In genomic region chr19:34096020-34096915, GRCh38 we compare ENCODE assay signal across 8 cellular contexts.
A peak's percentile ranks its signal among the peaks of the same experiment; 100 is the strongest.
DNase-seq lines count a peak whose midpoint lies in the region; ATAC-seq, FAIRE-seq and TF ChIP-seq lines count a peak whose summit lies in the region.

No MANE protein-coding gene starts in this region.

- TF ChIP-seq POLR2A in endothelial cell of umbilical vein (IDR thresholded peaks at IDR 0.05; ENCODE audit: low read depth, low read length): no peak

- intact Hi-C loops in endothelial cell of umbilical vein (cut with micrococcal nuclease) (loop anchor here (1.0 kb wide), 4 partner anchors 49 to 318 kb away; no protein-coding TSS in a partner anchor), mucosa of descending colon (cut with DNase I, micrococcal nuclease) (loop anchor here in 1 of 2 donors (5.0 kb wide), 1 partner anchor 319 kb away; no protein-coding TSS in a partner anchor), aorta (cut with DNase I) (loop anchor here (1.0 to 2.0 kb wide), 2 partner anchors 317 to 318 kb away; no protein-coding TSS in a partner anchor)

- no peaks in the 10 kb centered on the region for H3K9me3 ChIP-seq in DND-41 (ENCODE audit: insufficient read depth, low read length, severe bottlenecking)
- no peaks in the 10 kb centered on the region for H3K9me3 ChIP-seq in endothelial cell of umbilical vein (replicated peaks; ENCODE audit: control insufficient read depth, insufficient read depth, low read length)
- H3K9me3 ChIP-seq in mucosa of descending colon: no peaks in the 10 kb centered on the region
- no peaks in the 10 kb centered on the region for H3K9me3 ChIP-seq in aorta (ENCODE audit: control insufficient read depth, low read length)

- H3K4me2 ChIP-seq in DND-41 (ENCODE audit: insufficient read depth, low read length) (no peak overlapping the region), endothelial cell of umbilical vein (ENCODE audit: insufficient read depth, low read length) (no peak overlapping the region)

- no peaks in the 10 kb centered on the region for H3K36me3 Mint-ChIP-seq in activated naive CD8-positive, alpha-beta T cell treated with anti-CD3 and anti-CD28 coated beads for 36 hours

- H3K9me1 ChIP-seq in endothelial cell of umbilical vein (replicated peaks; ENCODE audit: control insufficient read depth, extremely low read depth, insufficient read depth, low read length): no peaks in the 10 kb centered on the region

- ATAC-seq in DND-41 (ENCODE audit: insufficient read depth, low read depth) (no peak), mucosa of descending colon (no peak), aorta (ENCODE audit: low FRiP score) (no peak)

- no peaks in the 10 kb centered on the region for H3K4me1 Mint-ChIP-seq in activated naive CD8-positive, alpha-beta T cell treated with anti-CD3 and anti-CD28 coated beads for 36 hours

- peak; percentile 66 for TF ChIP-seq CTCF in DND-41 (IDR thresholded peaks at IDR 0.05; ENCODE audit: borderline replicate concordance, extremely low read depth, low read length, poor library complexity, severe bottlenecking)
- peak; percentile 73 for TF ChIP-seq CTCF in LNCaP clone FGC (IDR thresholded peaks at IDR 0.05; ENCODE audit: control insufficient read depth, extremely low read depth, insufficient read depth)
- TF ChIP-seq CTCF in endothelial cell of umbilical vein (IDR thresholded peaks at IDR 0.05; ENCODE audit: extremely low read depth in 1 of 2, insufficient read depth in 1 of 2, low read depth in 1 of 2, low read length in 2 of 2): peak; percentile 33 to 47
- TF ChIP-seq CTCF in mucosa of descending colon (IDR thresholded peaks at IDR 0.05): peak; percentile 27

- no peaks in the 10 kb centered on the region for H3K4me1 ChIP-seq in DND-41 (ENCODE audit: insufficient read depth, low read length)
- H3K4me1 ChIP-seq in endothelial cell of umbilical vein (ENCODE audit: control insufficient read depth, extremely low read depth, insufficient read depth, low read length): no peaks in the 10 kb centered on the region
- no peaks in the 10 kb centered on the region for H3K4me1 ChIP-seq in mucosa of descending colon (ENCODE audit: low read depth)
- H3K4me1 ChIP-seq in aorta (ENCODE audit: control insufficient read depth in 1 of 2, insufficient read depth in 2 of 2, low read length in 2 of 2): no peaks in the 10 kb centered on the region

- no peaks in the 10 kb centered on the region for H4K20me1 ChIP-seq in DND-41 (ENCODE audit: insufficient read depth, low read length)
- H4K20me1 ChIP-seq in endothelial cell of umbilical vein (replicated peaks; ENCODE audit: control insufficient read depth, extremely low read depth, insufficient read depth, low read length): no peaks in the 10 kb centered on the region

- H3K27ac ChIP-seq in DND-41 (ENCODE audit: low read length) (no peak overlapping the region), endothelial cell of umbilical vein (ENCODE audit: insufficient read depth, low read depth, low read length) (no peak overlapping the region), aorta (ENCODE audit: low read depth in 1 of 2, low read length in 2 of 2) (no peak overlapping the region)

- H3K27me3 ChIP-seq in DND-41 (ENCODE audit: insufficient read depth, low read length, poor library complexity) (peaks cover 4% of the 10 kb centered on the region), endothelial cell of umbilical vein (ENCODE audit: control insufficient read depth in 2 of 2, insufficient read depth in 2 of 2, low read length in 2 of 2) (peaks cover 0 to 4% of the 10 kb centered on the region in 2 experiments), aorta (ENCODE audit: control insufficient read depth in 1 of 2, insufficient read depth in 2 of 2, low read length in 1 of 2) (no peaks in the 10 kb centered on the region)

- H3K4me3 ChIP-seq in DND-41 (ENCODE audit: low read depth in 1 of 2, low read length in 2 of 2) (no peak overlapping the region), LNCaP clone FGC (ENCODE audit: low read depth, low read length) (no peak overlapping the region), endothelial cell of umbilical vein (replicated peaks in 1 of 3; ENCODE audit: insufficient read depth in 1 of 3, low read depth in 1 of 3, low read length in 3 of 3) (no peak overlapping the region), mucosa of descending colon (no peak overlapping the region), aorta (ENCODE audit: low read length in 2 of 2) (no peak overlapping the region)

- WGBS in aorta, 2 donors: 19% methylated on average over 14 of the region's 14 CpGs

- H3K79me2 ChIP-seq in DND-41 (ENCODE audit: insufficient read depth, low read length): no peaks in the 10 kb centered on the region
- no peaks in the 10 kb centered on the region for H3K79me2 ChIP-seq in endothelial cell of umbilical vein (ENCODE audit: control insufficient read depth, insufficient read depth, low read length)

- peaks cover 22% of the 10 kb centered on the region for H3K27me3 Mint-ChIP-seq in activated naive CD8-positive, alpha-beta T cell treated with anti-CD3 and anti-CD28 coated beads for 36 hours

- H3K27ac Mint-ChIP-seq in activated naive CD8-positive, alpha-beta T cell treated with anti-CD3 and anti-CD28 coated beads for 36 hours: no peak overlapping the region

- no peak for DNase-seq in DND-41
- DNase-seq in LNCaP clone FGC (ENCODE audit: low read depth): peak; percentile 33
- DNase-seq in RKO (ENCODE audit: low spot score): peak; percentile 77
- peak; percentile 59 for DNase-seq in endothelial cell of umbilical vein (ENCODE audit: low read depth, low spot score)
- peak in 1 of 3 donors; percentile 9 for DNase-seq in mucosa of descending colon
- DNase-seq in activated effector memory CD4-positive, alpha-beta T cell treated with anti-CD3 and anti-CD28 coated beads, Interleukin-2, amount 50 U/mL, for 16 hours: no peak
- no peak for DNase-seq in aorta
- no peak for DNase-seq in activated naive CD8-positive, alpha-beta T cell treated with anti-CD3 and anti-CD28 coated beads for 36 hours

- FAIRE-seq in endothelial cell of umbilical vein (lab: Jason Lieb, UNC): peak; percentile 81

- BruUV-seq in endothelial cell of umbilical vein (replicated peaks; lab: Mats Ljungman, UMichigan): no TSS peak

- H3K36me3 ChIP-seq in DND-41 (ENCODE audit: insufficient read depth, low read length) (no peaks in the 10 kb centered on the region), endothelial cell of umbilical vein (ENCODE audit: control insufficient read depth in 2 of 2, extremely low read depth in 1 of 2, insufficient read depth in 2 of 2, low read length in 2 of 2) (no peaks in the 10 kb centered on the region), mucosa of descending colon (ENCODE audit: low read depth) (no peaks in the 10 kb centered on the region), aorta (ENCODE audit: control insufficient read depth in 1 of 2, insufficient read depth in 2 of 2, low read length in 1 of 2) (no peaks in the 10 kb centered on the region)

- H3K9ac ChIP-seq in DND-41 (ENCODE audit: low read depth, low read length): no peak overlapping the region
- H3K9ac ChIP-seq in endothelial cell of umbilical vein (replicated peaks; ENCODE audit: extremely low read depth, insufficient read depth, low read length): no peak overlapping the region

- no peak overlapping the region for H3K4me3 Mint-ChIP-seq in activated naive CD8-positive, alpha-beta T cell treated with anti-CD3 and anti-CD28 coated beads for 36 hours

- no peaks in the 10 kb centered on the region for H3K9me3 Mint-ChIP-seq in activated naive CD8-positive, alpha-beta T cell treated with anti-CD3 and anti-CD28 coated beads for 36 hours

- H2AFZ ChIP-seq in DND-41 (ENCODE audit: low read depth, low read length) (no peak overlapping the region), endothelial cell of umbilical vein (ENCODE audit: low read depth, low read length) (no peak overlapping the region)

- POLR2A ChIA-PET in endothelial cell of umbilical vein (lab: Charles Lee): interaction anchor here (0.7 to 1.0 kb wide), 2 partner anchors 318 to 374 kb away, joined by 3 read pairs; no protein-coding TSS in a partner anchor

- dilution Hi-C loops in endothelial cell of umbilical vein (cut with MboI; ENCODE audit: extremely low pct_ligation_motif_present, low sequenced_read_pairs): no loop called here

- CTCF ChIA-PET in endothelial cell of umbilical vein (lab: Charles Lee): interaction anchor here (0.6 to 5.8 kb wide), 51 partner anchors 10 to 748 kb away, joined by 3 to 387 read pairs (median 5); partner anchors contain the start of gene KCTD15

TF ChIP-seq in endothelial cell of umbilical vein, 7 proteins besides CTCF, POLR2A, EP300 and RAD21:
- TF ChIP-seq FOS (IDR thresholded peaks at IDR 0.05; ENCODE audit: borderline replicate concordance, insufficient read depth, low read length): no peak
- no peak for TF ChIP-seq GATA2 (IDR thresholded peaks at IDR 0.05; ENCODE audit: insufficient read depth, insufficient read length, low read depth, low read length)
- TF ChIP-seq POLR2AphosphoS5 (IDR thresholded peaks at IDR 0.05; ENCODE audit: insufficient read depth, low read depth, low read length): no peak
- TF ChIP-seq MYC (IDR thresholded peaks at IDR 0.05; ENCODE audit: low read depth, low read length): no peak
- no peak for TF ChIP-seq JUN (IDR thresholded peaks at IDR 0.05; ENCODE audit: borderline replicate concordance, insufficient read depth, insufficient read length, low read depth)
- TF ChIP-seq, protein P1, sequence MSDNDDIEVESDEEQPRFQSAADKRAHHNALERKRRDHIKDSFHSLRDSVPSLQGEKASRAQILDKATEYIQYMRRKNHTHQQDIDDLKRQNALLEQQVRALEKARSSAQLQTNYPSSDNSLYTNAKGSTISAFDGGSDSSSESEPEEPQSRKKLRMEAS (IDR thresholded peaks at IDR 0.05; ENCODE audit: insufficient read depth, insufficient read length): no peak
- no peak for TF ChIP-seq EZH2 (IDR thresholded peaks at IDR 0.05; ENCODE audit: borderline replicate concordance, low read depth, low read length, severe bottlenecking)
TF ChIP-seq in endothelial cell of umbilical vein: peak in this region for 0.

Comparison
In these comparisons a context has a peak if more than half of its experiments do, and no peak if none do; other contexts are left out.
1. DNase-seq: peak in LNCaP clone FGC (single experiment), RKO (single experiment) and endothelial cell of umbilical vein (single experiment); none in DND-41 (single experiment), activated effector memory CD4-positive, alpha-beta T cell treated with anti-CD3 and anti-CD28 coated beads, Interleukin-2, amount 50 U/mL, for 16 hours (single experiment), aorta (0 of 2) and activated naive CD8-positive, alpha-beta T cell treated with anti-CD3 and anti-CD28 coated beads for 36 hours (single experiment).
2. Peak in every context shown above with its lines, with median percentiles within 50 percentile points of each other: CTCF ChIP-seq.